In the genomic region with DNA sequence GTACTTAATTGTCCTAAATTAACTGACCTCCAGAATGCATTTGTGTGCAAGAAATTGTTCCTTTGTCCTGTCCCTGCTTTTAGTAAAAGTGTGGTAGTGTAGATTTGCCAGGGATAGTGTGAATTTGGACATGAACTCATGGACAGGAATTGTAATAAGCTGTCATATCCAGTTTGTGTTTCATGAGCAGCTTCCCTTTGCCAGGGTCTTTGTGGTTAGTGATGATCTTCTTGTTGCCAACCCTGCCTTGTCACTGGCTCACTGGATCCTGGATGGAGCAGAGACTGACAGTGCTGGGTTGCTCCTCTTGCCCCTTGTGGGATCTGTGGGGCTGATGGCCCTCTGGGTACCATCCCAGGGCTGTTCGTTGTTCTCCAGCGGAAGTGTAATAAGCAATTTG, we compare ENCODE assay signal across 21 cellular contexts.
DNase-seq lines count a peak whose midpoint lies in the region; ATAC-seq and TF ChIP-seq lines count a peak whose summit lies in the region.
"Had no signal": no experiment of that assay in that cellular context is flagged by ENCODE, and none has a peak within 500 bp of the region (broad histone marks: within the 10 kb centered on the region; RNA-seq: fewer than 3 reads in every experiment).

No MANE protein-coding gene starts in this region.

- POLR2A ChIA-PET in MCF 10A (lab: Yijun Ruan, JAX) (interaction anchor here (3.8 kb wide), 1 partner anchor 24 kb away, joined by 35 read pairs; no protein-coding TSS in a partner anchor), T-cell (lab: Charles Lee) (no interaction called here)

- 89% methylated on average over 2 of the region's 2 CpGs for WGBS in mammary epithelial cell (ENCODE audit: low coverage, missing lambda C conversion rate)
- WGBS in smooth muscle cell (ENCODE audit: low lambda C conversion rate): 97% methylated on average over 2 of the region's 2 CpGs

- H3K27me3 ChIP-seq in mammary epithelial cell (ENCODE audit: insufficient read depth, low read length): no peaks in the 10 kb centered on the region
- no peaks in the 10 kb centered on the region for H3K27me3 ChIP-seq in layer of hippocampus (ENCODE audit: control insufficient read depth, insufficient read depth, low read length)
- H3K27me3 ChIP-seq in smooth muscle cell (ENCODE audit: low read depth): no peaks in the 10 kb centered on the region
- H3K27me3 ChIP-seq: esophagus squamous epithelium had no signal

- H3K36me3 Mint-ChIP-seq in MCF 10A (ENCODE audit: insufficient read depth, unreplicated experiment): peaks cover 3% of the 10 kb centered on the region
- peaks cover 21% of the 10 kb centered on the region for H3K36me3 Mint-ChIP-seq in T-cell

- intact Hi-C loops in MCF 10A (cut with micrococcal nuclease) (no loop called here), mammary epithelial cell (cut with micrococcal nuclease) (no loop called here)

- H3K27ac Mint-ChIP-seq in MCF 10A (ENCODE audit: low read depth, unreplicated experiment) (peak overlapping the region; percentile 87), T-cell (peak overlapping the region; percentile 74 to 97)
- H3K27ac Mint-ChIP-seq: activated CD4-positive, alpha-beta T cell treated with anti-CD3 and anti-CD28 coated beads for 36 hours; GM23338; progenitor cell of endocrine pancreas had no signal

- dilution Hi-C loops in mammary epithelial cell (cut with HindIII; ENCODE audit: low sequenced_read_pairs): no loop called here

- H3K9me3 ChIP-seq in mammary epithelial cell (replicated peaks; ENCODE audit: insufficient read depth, low read length): peaks cover 19% of the 10 kb centered on the region
- no peaks in the 10 kb centered on the region for H3K9me3 ChIP-seq in smooth muscle cell (replicated peaks; ENCODE audit: low read depth)

- no peaks in the 10 kb centered on the region for H4K20me1 ChIP-seq in mammary epithelial cell (ENCODE audit: insufficient read depth, low read length)
- H4K20me1 ChIP-seq in smooth muscle cell (ENCODE audit: low read depth): peaks cover 57% of the 10 kb centered on the region

- H2AFZ ChIP-seq in mammary epithelial cell (ENCODE audit: low read depth, low read length) (no peak overlapping the region), smooth muscle cell (ENCODE audit: low read depth) (no peak overlapping the region)
- H2AFZ ChIP-seq: GM23338 had no signal

- H3K36me3 ChIP-seq in mammary epithelial cell (ENCODE audit: insufficient read depth, low read length): no peaks in the 10 kb centered on the region
- H3K36me3 ChIP-seq in smooth muscle cell (ENCODE audit: low read depth): no peaks in the 10 kb centered on the region

- H3F3A ChIP-seq in smooth muscle cell (ENCODE audit: low read depth): peaks cover 18% of the 10 kb centered on the region

- H3K4me1 Mint-ChIP-seq in MCF 10A (ENCODE audit: insufficient read depth, unreplicated experiment) (peaks cover 45% of the 10 kb centered on the region), T-cell (peaks cover 75 to 80% (median 77%) of the 10 kb centered on the region in 3 donors)

- H3K27ac ChIP-seq in mammary epithelial cell (ENCODE audit: insufficient read depth, low read depth, low read length) (no peak overlapping the region), layer of hippocampus (ENCODE audit: low read depth, low read length) (peak overlapping the region; percentile 50), smooth muscle cell (ENCODE audit: low read depth) (peak overlapping the region; percentile 61)
- H3K27ac ChIP-seq: KMS-11 had no signal

- TF ChIP-seq CTCF in MCF 10A (IDR thresholded peaks at IDR 0.05; ENCODE audit: unreplicated experiment) (no peak), mammary epithelial cell (conservative IDR thresholded peaks at IDR 0.05 in 1 of 2, IDR thresholded peaks at IDR 0.05 in 1 of 2; ENCODE audit: extremely low read depth in 1 of 2, insufficient read depth in 1 of 2, low read depth in 1 of 2, low read length in 2 of 2) (no peak), smooth muscle cell (IDR thresholded peaks at IDR 0.05; ENCODE audit: borderline replicate concordance, insufficient read depth, poor library complexity, severe bottlenecking) (no peak)

- H3K4me3 ChIP-seq in mammary epithelial cell (replicated peaks in 1 of 3; ENCODE audit: insufficient read depth in 1 of 3, low read depth in 2 of 3, low read length in 3 of 3) (no peak overlapping the region), smooth muscle cell (no peak overlapping the region)
- H3K4me3 ChIP-seq: A549, esophagus squamous epithelium, GM23338 had no signal

- ATAC-seq in T-cell (replicated peaks in 1 of 4) (no peak), GM21360 (IDR thresholded peaks at IDR 0.05; ENCODE audit: unreplicated experiment) (no peak)
- ATAC-seq: A549; activated CD4-positive, alpha-beta T cell treated with anti-CD3 and anti-CD28 coated beads for 36 hours; GM23338 had no signal

- peaks cover 36% of the 10 kb centered on the region for H3K4me1 ChIP-seq in mammary epithelial cell (ENCODE audit: insufficient read depth, low read length)
- H3K4me1 ChIP-seq in smooth muscle cell (ENCODE audit: low read depth): peaks cover 48% of the 10 kb centered on the region

- CTCF ChIA-PET in MCF 10A (lab: Yijun Ruan, JAX): interaction anchor here (0.6 kb wide), 1 partner anchor 26 kb away, joined by 3 read pairs; no protein-coding TSS in a partner anchor
- CTCF ChIA-PET in mammary epithelial cell (lab: Charles Lee; ENCODE audit: low non-redundant PET): no interaction called here
- CTCF ChIA-PET in T-cell (lab: Charles Lee): no interaction called here

- H3K4me2 ChIP-seq in mammary epithelial cell (ENCODE audit: insufficient read depth, low read depth, low read length) (no peak overlapping the region), smooth muscle cell (peak overlapping the region; percentile 54)
- H3K4me2 ChIP-seq: GM23338, KMS-11 had no signal

- BruUV-seq in MCF 10A (replicated peaks; lab: Mats Ljungman, UMichigan): no TSS peak
- no TSS peak for BruUV-seq in mammary epithelial cell (replicated peaks; lab: Mats Ljungman, UMichigan)

- peaks cover 90% of the 10 kb centered on the region for H3K79me2 ChIP-seq in mammary epithelial cell (ENCODE audit: insufficient read depth, low read length)
- H3K79me2 ChIP-seq in smooth muscle cell (ENCODE audit: low read depth): peaks cover 83% of the 10 kb centered on the region

- in situ Hi-C loops in mammary epithelial cell (cut with MboI; ENCODE audit: low sequenced_read_pairs in 2 of 2): no loop called here

- DNase-seq in MCF 10A (ENCODE audit: unreplicated experiment) (no peak), mammary epithelial cell (no peak), T-cell (no peak), smooth muscle cell (lab: John Stamatoyannopoulos, UW; ENCODE audit: unreplicated experiment) (no peak), NCI-H524 treated with DMSO at 0.1 percent for 48 hours (lab: John Stamatoyannopoulos, UW) (no peak), amygdala (lab: John Stamatoyannopoulos, UW) (no peak)
- DNase-seq: activated CD4-positive, alpha-beta T cell treated with anti-CD3 and anti-CD28 coated beads for 36 hours; activated CD8-positive, alpha-beta memory T cell treated with anti-CD3 and anti-CD28 coated beads, Interleukin-2, amount 50 U/mL, for 4 hours; EL; esophagus squamous epithelium; hippocampal formation; kidney glomerular epithelial cell; NCI-H187 treated with DMSO at 0.1 percent for 48 hours; stimulated activated naive CD4-positive, alpha-beta T cell treated with Interleukin-2 at 50 U/mL for 16 hours had no signal

- peaks cover 16% of the 10 kb centered on the region for H3K9me3 Mint-ChIP-seq in MCF 10A (ENCODE audit: unreplicated experiment)
- H3K9me3 Mint-ChIP-seq in T-cell: peaks cover 16 to 39% (median 26%) of the 10 kb centered on the region in 3 donors

- H3K4me3 Mint-ChIP-seq in MCF 10A (ENCODE audit: unreplicated experiment) (no peak overlapping the region), T-cell (peak overlapping the region in 1 of 3 donors; percentile 56)
- H3K4me3 Mint-ChIP-seq: activated CD4-positive, alpha-beta T cell treated with anti-CD3 and anti-CD28 coated beads for 36 hours; brain; GM23338 had no signal

- no peaks in the 10 kb centered on the region for H3K27me3 Mint-ChIP-seq in MCF 10A (ENCODE audit: insufficient read depth, unreplicated experiment)
- H3K27me3 Mint-ChIP-seq in T-cell: no peaks in the 10 kb centered on the region
- H3K27me3 Mint-ChIP-seq: activated CD4-positive, alpha-beta T cell treated with anti-CD3 and anti-CD28 coated beads for 36 hours; brain; progenitor cell of endocrine pancreas had no signal

- H3K9ac ChIP-seq in mammary epithelial cell (ENCODE audit: insufficient read depth, low read length): no peak overlapping the region
- no peak overlapping the region for H3K9ac ChIP-seq in smooth muscle cell (ENCODE audit: low read depth)
- H3K9ac ChIP-seq: KMS-11 had no signal
